Comparison of ENCODE assay signal across 1 cellular context in the genomic region with DNA sequence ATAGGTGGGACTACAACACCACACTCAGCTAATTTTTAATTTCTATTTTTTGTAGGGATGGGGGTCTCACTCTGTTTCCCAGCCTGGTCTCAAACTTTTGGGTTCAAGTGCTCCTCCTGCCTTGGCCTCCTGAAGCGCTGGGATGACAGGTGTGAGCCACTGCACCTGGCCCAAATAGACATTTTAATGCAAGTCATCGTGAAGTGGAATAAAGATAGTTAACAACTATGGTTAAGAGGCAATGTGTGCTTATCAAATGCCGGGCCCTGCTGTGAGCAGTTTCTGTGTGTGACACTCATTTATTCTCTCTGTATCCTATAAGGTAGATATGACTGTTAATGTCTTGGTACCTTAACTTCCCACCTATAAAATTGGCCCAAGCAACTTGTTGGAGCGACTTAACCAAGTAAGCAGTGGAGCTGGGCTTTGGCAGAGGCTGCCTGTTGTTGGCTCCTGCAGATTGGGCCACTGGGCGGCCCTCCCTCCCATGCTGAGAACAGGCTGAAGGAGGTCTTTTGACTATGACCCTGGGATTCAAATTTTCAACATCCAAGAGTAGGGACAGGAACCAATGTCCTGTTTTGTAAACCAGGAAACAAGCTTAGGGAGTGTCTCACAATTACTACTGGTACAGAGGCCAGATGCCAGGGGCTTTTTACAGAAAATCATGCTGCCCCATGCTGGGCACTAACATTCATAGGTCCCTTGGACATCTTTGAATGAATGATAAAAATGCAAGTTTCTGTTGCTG.
TF ChIP-seq lines count a peak whose summit lies in the region.

No MANE protein-coding gene starts in this region.

TF ChIP-seq in H1, 55 proteins besides CTCF, POLR2A, EP300 and RAD21:
- TF ChIP-seq ASH2L (IDR thresholded peaks at IDR 0.05; ENCODE audit: low read length) (no peak), BACH1 (IDR thresholded peaks at IDR 0.05; ENCODE audit: low read length) (no peak), EGR1 (IDR thresholded peaks at IDR 0.05; ENCODE audit: borderline replicate concordance, low read depth, low read length) (no peak), TAF1 (IDR thresholded peaks at IDR 0.05; ENCODE audit: low read depth, low read length) (no peak), YY1 (IDR thresholded peaks at IDR 0.05; ENCODE audit: low read depth, low read length) (no peak)
